8 cellular contexts compared by ENCODE assay signal in genomic region chr9:75071530-75072122, GRCh38. TPM values are rescaled to one million over a fixed set of nuclear protein-coding genes. Genes with fewer than 3 reads are reported as not detected.
DNase-seq lines count a peak whose midpoint lies in the region; ATAC-seq and TF ChIP-seq lines count a peak whose summit lies in the region.

No MANE protein-coding gene starts in this region.

- no peak overlapping the region for H3K4me3 Mint-ChIP-seq in progenitor cell of endocrine pancreas (ENCODE audit: low read depth)

- H3K27me3 Mint-ChIP-seq in progenitor cell of endocrine pancreas: no peaks in the 10 kb centered on the region

- no peaks in the 10 kb centered on the region for H3K36me3 Mint-ChIP-seq in progenitor cell of endocrine pancreas (ENCODE audit: insufficient read depth)

- peak overlapping the region; percentile 59 for H3K27ac ChIP-seq in epithelial cell of prostate

- peak; percentile 22 for DNase-seq in COLO668 (lab: John Stamatoyannopoulos, UW; ENCODE audit: unreplicated experiment)
- DNase-seq in activated CD4-positive, CD25-positive, alpha-beta regulatory T cell treated with anti-CD3 and anti-CD28 coated beads, Interleukin-2, amount 50 U/mL, for 72 hours: peak; percentile 45
- DNase-seq in epithelial cell of prostate (ENCODE audit: low read depth, low spot score): peak; percentile 76
- peak in 5 of 6 experiments; percentile 7 to 43 (median 28) for DNase-seq in stimulated activated naive CD4-positive, alpha-beta T cell (lab: John Stamatoyannopoulos, UW)
- DNase-seq in epidermal melanocyte (ENCODE audit: insufficient read length, low spot score): no peak
- DNase-seq in progenitor cell of endocrine pancreas (ENCODE audit: low spot score, unreplicated experiment): no peak
- DNase-seq in NCI-H82 (lab: John Stamatoyannopoulos, UW): no peak

- peak; percentile 81 for ATAC-seq in HG02852 (IDR thresholded peaks at IDR 0.05; ENCODE audit: unreplicated experiment)

- H3K4me1 Mint-ChIP-seq in progenitor cell of endocrine pancreas (ENCODE audit: low read depth): no peaks in the 10 kb centered on the region

- no peak overlapping the region for H3K27ac Mint-ChIP-seq in progenitor cell of endocrine pancreas

- H3K9me3 Mint-ChIP-seq in progenitor cell of endocrine pancreas (ENCODE audit: low read depth): no peaks in the 10 kb centered on the region

- TF ChIP-seq CTCF in progenitor cell of endocrine pancreas (IDR thresholded peaks at IDR 0.05; ENCODE audit: unreplicated experiment): no peak

RNA-seq across cellular contexts. Expression of gene NMRK1, which starts 16.3 kb away (rescaled TPM):
- total RNA-seq in progenitor cell of endocrine pancreas: 3.5 and 4.7 TPM in 2 replicates

RNA-seq across cellular contexts. Expression of gene OSTF1, which starts 16.7 kb away (rescaled TPM):
- total RNA-seq in progenitor cell of endocrine pancreas: 9.8 and 10.7 TPM in 2 replicates

RNA-seq across cellular contexts. Expression of gene CARNMT1, which starts 43.5 kb away (rescaled TPM):
- 19.8 and 21.1 TPM in 2 replicates for total RNA-seq in progenitor cell of endocrine pancreas

Comparison
In these comparisons a context has a peak if more than half of its experiments do, and no peak if none do; other contexts are left out.
1. DNase-seq: peak in COLO668 (single experiment), activated CD4-positive, CD25-positive, alpha-beta regulatory T cell treated with anti-CD3 and anti-CD28 coated beads, Interleukin-2, amount 50 U/mL, for 72 hours (single experiment), epithelial cell of prostate (single experiment) and stimulated activated naive CD4-positive, alpha-beta T cell (5 of 6); none in epidermal melanocyte (single experiment), progenitor cell of endocrine pancreas (single experiment) and NCI-H82 (single experiment).